ENCODE assay signal across 16 cellular contexts in genomic region chr17:75811174-75811573, GRCh38. TPM values are rescaled to one million over a fixed set of nuclear protein-coding genes. Genes with fewer than 3 reads are reported as not detected.
DNase-seq lines count a peak whose midpoint lies in the region; ATAC-seq, FAIRE-seq and TF ChIP-seq lines count a peak whose summit lies in the region.
"Had no signal": no experiment of that assay in that cellular context is flagged by ENCODE, and none has a peak within 500 bp of the region (broad histone marks: within the 10 kb centered on the region; RNA-seq: fewer than 3 reads in every experiment).

No MANE protein-coding gene starts in this region.

- H2AK9ac ChIP-seq in IMR-90 (replicated peaks; ENCODE audit: low read depth, low read length, poor library complexity), result no peak overlapping the region

- intact Hi-C loops in IMR-90 (cut with micrococcal nuclease), result no loop called here
- intact Hi-C loops in K562 (cut with micrococcal nuclease), result no loop called here
- intact Hi-C loops in posterior vena cava (cut with DNase I), result no loop called here

- no peak overlapping the region for H4K91ac ChIP-seq in IMR-90 (ENCODE audit: insufficient read depth, low read depth, low read length)

- H3K4me3 ChIP-seq in IMR-90 (ENCODE audit: insufficient read depth, low read depth, low read length), result no peak overlapping the region
- no peak overlapping the region for H3K4me3 ChIP-seq in K562

- POLR2A ChIA-PET in IMR-90 (lab: Charles Lee; ENCODE audit: unreplicated experiment) (no interaction called here), K562 (lab: Yijun Ruan, JAX) (interaction anchor here (0.5 kb wide), 1 partner anchor 30 kb away, joined by 5 read pairs; no protein-coding TSS in a partner anchor)

- H3K36me3 ChIP-seq in IMR-90 (ENCODE audit: control insufficient read depth, insufficient read depth, low read length), result peaks cover 40% of the 10 kb centered on the region
- H3K36me3 ChIP-seq in K562 (ENCODE audit: control insufficient read depth, insufficient read depth, low read length), result peaks cover 48% of the 10 kb centered on the region; the same call in 2 of the 3 replicates

- no peak overlapping the region for H3K9ac ChIP-seq in IMR-90 (ENCODE audit: low read depth, low read length)
- no peak overlapping the region for H3K9ac ChIP-seq in K562 (ENCODE audit: insufficient read depth in 1 of 2, low read depth in 2 of 2, low read length in 2 of 2)

- dilution Hi-C loops in IMR-90 (cut with HindIII; ENCODE audit: low sequenced_read_pairs, unreplicated experiment), result no loop called here

- H3K9me3 ChIP-seq in IMR-90 (ENCODE audit: control insufficient read depth, insufficient read depth, low read length), result no peaks in the 10 kb centered on the region
- no peaks in the 10 kb centered on the region for H3K9me3 ChIP-seq in K562 (replicated peaks; ENCODE audit: control insufficient read depth, insufficient read depth, low read depth, low read length)

- H3K23ac ChIP-seq in IMR-90 (ENCODE audit: low read depth, low read length), result no peak overlapping the region

- H2BK120ac ChIP-seq in IMR-90 (ENCODE audit: low read depth, low read length), result no peak overlapping the region

- CTCF ChIA-PET in IMR-90 (lab: Yijun Ruan, JAX), result no interaction called here
- CTCF ChIA-PET in K562 (lab: Yijun Ruan, JAX; ENCODE audit: low intra/inter-chr PET ratio), result no interaction called here

- no peak overlapping the region for H2BK5ac ChIP-seq in IMR-90 (ENCODE audit: low read depth, low read length, poor library complexity, severe bottlenecking)

- TF ChIP-seq POLR2A in IMR-90 (IDR thresholded peaks at IDR 0.05; ENCODE audit: low read depth, low read length) (no peak), K562 (conservative IDR thresholded peaks at IDR 0.05) (no peak)

- H3K9me1 ChIP-seq in IMR-90 (ENCODE audit: insufficient read depth, low read length) (peaks cover 18% of the 10 kb centered on the region; the same call in 1 of the 2 replicates), K562 (ENCODE audit: control insufficient read depth, insufficient read depth, low read length) (no peaks in the 10 kb centered on the region)

- no peaks in the 10 kb centered on the region for H3K27me3 ChIP-seq in IMR-90 (ENCODE audit: control insufficient read depth, insufficient read depth, low read length)
- H3K27me3 ChIP-seq in K562 (ENCODE audit: control insufficient read depth in 2 of 2, insufficient read depth in 2 of 2, low read length in 2 of 2), result no peaks in the 10 kb centered on the region

- no peak overlapping the region for H3K4ac ChIP-seq in IMR-90 (ENCODE audit: low read depth, low read length)

- peaks cover 14 to 48% of the 10 kb centered on the region in 2 experiments; a peak in 3 of 4 replicates for H3K79me1 ChIP-seq in IMR-90 (ENCODE audit: low read depth in 1 of 2, low read length in 2 of 2)

- FAIRE-seq in K562 (lab: Jason Lieb, UNC), result no peak
- FAIRE-seq: A204.1 had no signal

- no peak overlapping the region for H2BK15ac ChIP-seq in IMR-90 (ENCODE audit: low read depth, low read length)

- H4K5ac ChIP-seq in IMR-90 (ENCODE audit: low read depth, low read length), result no peak overlapping the region

- H3K79me2 ChIP-seq in K562 (ENCODE audit: control insufficient read depth, insufficient read depth, low read length), result no peaks in the 10 kb centered on the region

- no peak overlapping the region for H2AK5ac ChIP-seq in IMR-90 (ENCODE audit: low read depth, low read length)

- H3K27ac ChIP-seq in IMR-90 (ENCODE audit: insufficient read depth, low read length) (no peak overlapping the region), K562 (ENCODE audit: extremely low read depth, low read depth, low read length) (no peak overlapping the region), substantia nigra (ENCODE audit: low read depth, low read length, poor library complexity, severe bottlenecking) (no peak overlapping the region)

- H3K4me1 ChIP-seq in IMR-90 (ENCODE audit: control insufficient read depth, insufficient read depth, low read length), result peaks cover 7% of the 10 kb centered on the region
- peaks cover 10 to 29% of the 10 kb centered on the region in 2 experiments for H3K4me1 ChIP-seq in K562 (replicated peaks in 1 of 2; ENCODE audit: control insufficient read depth in 2 of 2, insufficient read depth in 2 of 2, low read length in 2 of 2)

- H3K14ac ChIP-seq in IMR-90 (replicated peaks; ENCODE audit: low read depth, low read length), result no peak overlapping the region

- TF ChIP-seq RAD21 in IMR-90 (IDR thresholded peaks at IDR 0.05; ENCODE audit: low read length) (no peak), K562 (CRISPR knock-in tag; conservative IDR thresholded peaks at IDR 0.05 in 1 of 2, IDR thresholded peaks at IDR 0.05 in 1 of 2) (no peak)

- no peak overlapping the region for H4K8ac ChIP-seq in IMR-90 (ENCODE audit: low read depth in 2 of 2, low read length in 2 of 2)

- DNase-seq in IMR-90 (no peak), K562 (ENCODE audit: extremely low read depth in 1 of 4, low spot score in 3 of 4) (no peak), posterior vena cava (ENCODE audit: low spot score) (peak; percentile 43), substantia nigra (lab: John Stamatoyannopoulos, UW) (no peak), omental fat pad (ENCODE audit: low spot score) (no peak)
- no peak for DNase-seq in stimulated activated CD8-positive, alpha-beta memory T cell treated with anti-CD3 and anti-CD28 coated beads, Interleukin-4, amount 100 ng/mL, for 48 hours
- no peak for DNase-seq in stimulated activated CD4-positive, alpha-beta T cell treated with anti-CD3 and anti-CD28 coated beads, Interleukin-15, amount 100 ng/mL, for 24 hours
- DNase-seq: AML-193; CD4-positive, alpha-beta memory T cell; DMS79 treated with DMSO at 0.1 percent for 48 hours; GF-D8; GOT3; H7; HFFc6 had no signal

- H4K20me1 ChIP-seq in IMR-90 (ENCODE audit: insufficient read depth, low read length) (peaks cover 24% of the 10 kb centered on the region), K562 (replicated peaks; ENCODE audit: control insufficient read depth, insufficient read depth, low read length) (no peaks in the 10 kb centered on the region)

- TF ChIP-seq EP300 in K562 (IDR thresholded peaks at IDR 0.05; ENCODE audit: low read length), result no peak

- ATAC-seq in IMR-90 (ENCODE audit: low read depth) (no peak), K562 (no peak), omental fat pad (ENCODE audit: low FRiP score) (no peak)
- ATAC-seq: HCT116 had no signal

- H3K4me2 ChIP-seq in IMR-90 (ENCODE audit: low read depth, low read length), result no peak overlapping the region
- no peak overlapping the region for H3K4me2 ChIP-seq in K562 (ENCODE audit: insufficient read depth, low read length)

- no peak overlapping the region for H3K56ac ChIP-seq in IMR-90 (ENCODE audit: extremely low read depth, insufficient read depth, low read length)

- H2BK20ac ChIP-seq in IMR-90 (ENCODE audit: low read depth, low read length), result no peak overlapping the region

- no peak overlapping the region for H3K18ac ChIP-seq in IMR-90 (ENCODE audit: low read depth, low read length)

- TF ChIP-seq CTCF in IMR-90 (conservative IDR thresholded peaks at IDR 0.05; ENCODE audit: low read depth, low read length) (no peak), K562 (IDR thresholded peaks at IDR 0.05 in 2 of 3, conservative IDR thresholded peaks at IDR 0.05 in 1 of 3; ENCODE audit: insufficient read depth in 2 of 3, low read depth in 1 of 3, low read length in 3 of 3) (no peak), omental fat pad (IDR thresholded peaks at IDR 0.05) (no peak)

- BruUV-seq in IMR-90 (replicated peaks; lab: Mats Ljungman, UMichigan) (no TSS peak), K562 (replicated peaks; lab: Mats Ljungman, UMichigan) (no TSS peak)

- WGBS in IMR-90 (ENCODE audit: extremely low coverage in 2 of 2, insufficient read length in 1 of 2), 2 experiments, result 100% methylated on average over 3 of the region's 7 CpGs; no CpG with 5 or more reads in 1 of the 2 experiments
- WGBS in K562 (ENCODE audit: insufficient coverage, low coverage, missing lambda C conversion rate), result 76% methylated on average over 7 of the region's 7 CpGs

- no peak overlapping the region for H2AFZ ChIP-seq in IMR-90 (replicated peaks; ENCODE audit: low read length, poor library complexity)
- no peak overlapping the region for H2AFZ ChIP-seq in K562 (ENCODE audit: low read depth, low read length)

- in situ Hi-C loops in IMR-90 (cut with MboI; ENCODE audit: low sequenced_read_pairs), result no loop called here
- in situ Hi-C loops in K562 (cut with MboI), result no loop called here

RNA-seq across cellular contexts. Expression of gene UNK, which starts 26.6 kb away (rescaled TPM):
- total RNA-seq in IMR-90 (2012; rRNA removed), result 15.4 and 15.8 TPM in 2 replicates
- polyA plus RNA-seq in IMR-90 (2012; rRNA removed), result 16.9 and 17.3 TPM in 2 replicates
- polyA plus RNA-seq in IMR-90 (2012; cell fraction: cytosol; rRNA removed), result 14.3 and 21.3 TPM in 2 replicates
- 35.1 and 41.8 TPM in 2 replicates for polyA plus RNA-seq in IMR-90 (2012; cell fraction: nucleus; rRNA removed; ENCODE audit: low replicate concordance)
- 112 and 148 TPM in 2 replicates for total RNA-seq in K562 (2011; cell fraction: chromatin; rRNA removed; ENCODE audit: low replicate concordance)
- 60.9 and 67.9 TPM in 2 replicates for total RNA-seq in K562 (2011; cell fraction: nucleolus; rRNA removed)
- total RNA-seq in K562 (2011; cell fraction: nucleoplasm; rRNA removed), result 116 and 161 TPM in 2 replicates
- total RNA-seq in K562 (2014; rRNA removed), result 12.8 and 16.0 TPM in 2 replicates
- 24.8 and 27.6 TPM in 2 replicates for total RNA-seq in K562 (2014; rRNA removed; fragmentation: Illumina TruSeq; extraction: Trizol)
- 25.8 and 27.7 TPM in 2 replicates for total RNA-seq in K562 (2015; rRNA removed; fragmentation: Illumina TruSeq; extraction: Trizol)
- total RNA-seq in K562 (2021), result 22.2 and 26.7 TPM in 2 replicates
- 38.6 and 38.7 TPM in 2 replicates for polyA plus RNA-seq in K562 (2011; rRNA removed)
- 17.7 and 26.9 TPM in 2 replicates for polyA plus RNA-seq in K562 (2011; cell fraction: cytosol; rRNA removed)
- polyA plus RNA-seq in K562 (2011; cell fraction: nucleus; rRNA removed), result 31.3 and 35.3 TPM in 2 replicates
- 20.2 and 24.9 TPM in 2 replicates for polyA plus RNA-seq in K562 (2012)
- polyA plus RNA-seq in K562 (2014; fragmentation: Illumina TruSeq; extraction: Trizol), result 36.5 and 38.1 TPM in 2 replicates
- polyA plus RNA-seq in K562 (2014; fragmentation: Nextera tagmentation; extraction: Ambion mirVana), result 10 to 100 TPM; 13.7 to 18.8 TPM
- polyA plus RNA-seq in K562 (2014; rRNA removed), result 24.2 and 25.4 TPM in 2 replicates
- 25.3 and 43.9 TPM in 2 replicates for polyA minus RNA-seq in K562 (2011; rRNA and poly(A)+ RNA removed)
- polyA minus RNA-seq in K562 (2011; cell fraction: cytosol; rRNA and poly(A)+ RNA removed), result 6.6 and 14.4 TPM in 2 replicates
- polyA minus RNA-seq in K562 (2011; cell fraction: nucleus; rRNA and poly(A)+ RNA removed), result 17.8 and 34.1 TPM in 2 replicates
- total RNA-seq in posterior vena cava, result 10 to 100 TPM; 23.3 to 32.9 TPM
- total RNA-seq in omental fat pad, result 10 to 100 TPM; 19.4 to 38.9 (median 24.3) TPM

RNA-seq across cellular contexts. Expression of gene UNC13D, which starts 33.0 kb away (rescaled TPM):
- total RNA-seq in IMR-90 (2012; rRNA removed), result under 0.01 TPM in 1 of 2 replicates, not detected in the other
- polyA plus RNA-seq in IMR-90 (2012; rRNA removed), result 0.31 and 0.52 TPM in 2 replicates
- 0.14 and 1.0 TPM in 2 replicates for polyA plus RNA-seq in IMR-90 (2012; cell fraction: cytosol; rRNA removed)
- 2.1 and 4.2 TPM in 2 replicates for polyA plus RNA-seq in IMR-90 (2012; cell fraction: nucleus; rRNA removed; ENCODE audit: low replicate concordance)
- 235 and 813 TPM in 2 replicates for total RNA-seq in K562 (2011; cell fraction: chromatin; rRNA removed; ENCODE audit: low replicate concordance)
- total RNA-seq in K562 (2011; cell fraction: nucleolus; rRNA removed), result 592 and 605 TPM in 2 replicates
- total RNA-seq in K562 (2011; cell fraction: nucleoplasm; rRNA removed), result 287 and 294 TPM in 2 replicates
- total RNA-seq in K562 (2014; rRNA removed), result 150 and 207 TPM in 2 replicates
- total RNA-seq in K562 (2014; rRNA removed; fragmentation: Illumina TruSeq; extraction: Trizol), result 22.9 and 31.6 TPM in 2 replicates
- total RNA-seq in K562 (2015; rRNA removed; fragmentation: Illumina TruSeq; extraction: Trizol), result 74.2 and 74.8 TPM in 2 replicates
- 222 and 244 TPM in 2 replicates for total RNA-seq in K562 (2021)
- 69.2 and 129 TPM in 2 replicates for polyA plus RNA-seq in K562 (2011; rRNA removed)
- 51.7 and 114 TPM in 2 replicates for polyA plus RNA-seq in K562 (2011; cell fraction: cytosol; rRNA removed)
- polyA plus RNA-seq in K562 (2011; cell fraction: nucleus; rRNA removed), result 454 and 648 TPM in 2 replicates
- 163 and 235 TPM in 2 replicates for polyA plus RNA-seq in K562 (2012)
- 66.9 and 108 TPM in 2 replicates for polyA plus RNA-seq in K562 (2014; fragmentation: Illumina TruSeq; extraction: Trizol)
- polyA plus RNA-seq in K562 (2014; fragmentation: Nextera tagmentation; extraction: Ambion mirVana), result 1 to 10 TPM in 1 of 2 experiments, under 1 TPM in 1; 0.86 to 1.9 TPM
- polyA plus RNA-seq in K562 (2014; rRNA removed), result 147 and 160 TPM in 2 replicates
- polyA minus RNA-seq in K562 (2011; rRNA and poly(A)+ RNA removed), result 34.9 and 44.0 TPM in 2 replicates
- 92.5 and 106 TPM in 2 replicates for polyA minus RNA-seq in K562 (2011; cell fraction: cytosol; rRNA and poly(A)+ RNA removed)
- polyA minus RNA-seq in K562 (2011; cell fraction: nucleus; rRNA and poly(A)+ RNA removed), result 163 and 184 TPM in 2 replicates
- 10 to 100 TPM in 1 of 2 donors, 1 to 10 TPM in 1; 7.3 to 15.1 TPM for total RNA-seq in posterior vena cava
- 10 to 100 TPM in 2 of 4 donors, 1 to 10 TPM in 2; 3.2 to 27.1 (median 8.2) TPM for total RNA-seq in omental fat pad

RNA-seq across cellular contexts. Expression of gene WBP2, which starts 44.0 kb away (rescaled TPM):
- total RNA-seq in IMR-90 (2012; rRNA removed) (7.8 and 9.0 TPM in 2 replicates), K562 (2014; rRNA removed) (25.2 and 35.8 TPM in 2 replicates), K562 (2014; rRNA removed; fragmentation: Illumina TruSeq; extraction: Trizol) (18.1 and 22.9 TPM in 2 replicates), K562 (2015; rRNA removed; fragmentation: Illumina TruSeq; extraction: Trizol) (13.8 and 16.2 TPM in 2 replicates), K562 (2021) (63.5 and 74.3 TPM in 2 replicates), posterior vena cava (100 to 1,000 TPM in 1 of 2 donors, 10 to 100 TPM in 1; 75.8 to 111 TPM), omental fat pad (10 to 100 TPM; 43.1 to 72.3 (median 50.2) TPM)
- polyA plus RNA-seq in IMR-90 (2012; rRNA removed) (35.5 and 36.7 TPM in 2 replicates), K562 (2011; rRNA removed) (20.0 and 81.3 TPM in 2 replicates), K562 (2014; fragmentation: Illumina TruSeq; extraction: Trizol) (68.6 and 96.0 TPM in 2 replicates), K562 (2014; fragmentation: Nextera tagmentation; extraction: Ambion mirVana) (1 to 10 TPM; 2.2 to 3.7 TPM), K562 (2014; rRNA removed) (30.9 and 33.1 TPM in 2 replicates)
- polyA plus RNA-seq in IMR-90 (2012; cell fraction: cytosol; rRNA removed), result 28.5 and 41.3 TPM in 2 replicates
- 54.3 and 84.4 TPM in 2 replicates for polyA plus RNA-seq in IMR-90 (2012; cell fraction: nucleus; rRNA removed; ENCODE audit: low replicate concordance)
- total RNA-seq in K562 (2011; cell fraction: chromatin; rRNA removed; ENCODE audit: low replicate concordance), result 86.2 and 163 TPM in 2 replicates
- 82.5 and 95.5 TPM in 2 replicates for total RNA-seq in K562 (2011; cell fraction: nucleolus; rRNA removed)
- total RNA-seq in K562 (2011; cell fraction: nucleoplasm; rRNA removed), result 79.1 and 87.2 TPM in 2 replicates
- 25.6 and 40.9 TPM in 2 replicates for polyA plus RNA-seq in K562 (2011; cell fraction: cytosol; rRNA removed)
- polyA plus RNA-seq in K562 (2011; cell fraction: nucleus; rRNA removed), result 60.4 and 70.3 TPM in 2 replicates
- polyA plus RNA-seq in K562 (2012), result 83.9 and 158 TPM in 2 replicates
- 25.4 and 47.1 TPM in 2 replicates for polyA minus RNA-seq in K562 (2011; rRNA and poly(A)+ RNA removed)
- 45.1 and 49.2 TPM in 2 replicates for polyA minus RNA-seq in K562 (2011; cell fraction: cytosol; rRNA and poly(A)+ RNA removed)
- polyA minus RNA-seq in K562 (2011; cell fraction: nucleus; rRNA and poly(A)+ RNA removed), result 30.4 and 43.1 TPM in 2 replicates

RNA-seq across cellular contexts. Expression of gene GALK1, which starts 46.2 kb away (rescaled TPM):
- total RNA-seq in IMR-90 (2012; rRNA removed) (18.9 and 21.9 TPM in 2 replicates), K562 (2014; rRNA removed) (51.6 and 58.5 TPM in 2 replicates), K562 (2014; rRNA removed; fragmentation: Illumina TruSeq; extraction: Trizol) (2.2 and 4.2 TPM in 2 replicates), K562 (2015; rRNA removed; fragmentation: Illumina TruSeq; extraction: Trizol) (23.2 and 23.4 TPM in 2 replicates), K562 (2021) (41.6 and 46.7 TPM in 2 replicates), posterior vena cava (10 to 100 TPM; 21.0 to 27.6 TPM), omental fat pad (10 to 100 TPM; 15.9 to 51.5 (median 28.5) TPM)
- polyA plus RNA-seq in IMR-90 (2012; rRNA removed) (19.9 and 28.7 TPM in 2 replicates), K562 (2011; rRNA removed) (17.4 and 31.4 TPM in 2 replicates), K562 (2014; fragmentation: Illumina TruSeq; extraction: Trizol) (6.1 and 15.8 TPM in 2 replicates), K562 (2014; fragmentation: Nextera tagmentation; extraction: Ambion mirVana) (1 to 10 TPM in 1 of 2 experiments, under 1 TPM in 1; 0.45 to 2.1 TPM), K562 (2014; rRNA removed) (36.4 and 40.3 TPM in 2 replicates)
- polyA plus RNA-seq in IMR-90 (2012; cell fraction: cytosol; rRNA removed), result 34.6 and 48.4 TPM in 2 replicates
- polyA plus RNA-seq in IMR-90 (2012; cell fraction: nucleus; rRNA removed; ENCODE audit: low replicate concordance), result 51.9 and 143 TPM in 2 replicates
- 12.6 and 46.2 TPM in 2 replicates for total RNA-seq in K562 (2011; cell fraction: chromatin; rRNA removed; ENCODE audit: low replicate concordance)
- total RNA-seq in K562 (2011; cell fraction: nucleolus; rRNA removed), result 46.2 and 53.6 TPM in 2 replicates
- total RNA-seq in K562 (2011; cell fraction: nucleoplasm; rRNA removed), result 21.6 and 27.1 TPM in 2 replicates
- polyA plus RNA-seq in K562 (2011; cell fraction: cytosol; rRNA removed), result 40.3 and 101 TPM in 2 replicates
- polyA plus RNA-seq in K562 (2011; cell fraction: nucleus; rRNA removed), result 71.0 and 91.6 TPM in 2 replicates
- 29.9 and 60.2 TPM in 2 replicates for polyA plus RNA-seq in K562 (2012)
- 7.4 and 9.8 TPM in 2 replicates for polyA minus RNA-seq in K562 (2011; rRNA and poly(A)+ RNA removed)
- polyA minus RNA-seq in K562 (2011; cell fraction: cytosol; rRNA and poly(A)+ RNA removed), result 23.4 and 30.8 TPM in 2 replicates
- 18.3 and 25.1 TPM in 2 replicates for polyA minus RNA-seq in K562 (2011; cell fraction: nucleus; rRNA and poly(A)+ RNA removed)
